26 cellular contexts compared by ENCODE assay signal in the genomic region with DNA sequence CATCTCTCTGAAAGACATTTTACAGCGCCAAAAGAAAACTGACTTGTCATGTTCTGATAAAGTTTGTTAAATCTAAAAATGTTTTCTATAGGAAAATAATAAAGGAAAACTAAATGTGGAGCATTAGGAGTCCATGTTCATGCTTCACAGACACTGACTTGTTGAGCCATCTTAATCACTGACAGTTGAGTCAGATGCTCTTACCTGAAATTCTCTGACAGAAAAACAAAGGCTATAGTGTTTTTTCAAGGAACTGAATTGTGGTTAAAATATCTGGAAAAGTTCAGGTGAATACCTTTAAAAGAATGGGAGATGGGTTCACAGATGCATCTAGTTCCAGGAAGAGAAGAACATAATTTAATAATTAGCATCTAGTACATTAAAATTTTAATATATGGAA.
"Had no signal": no experiment of that assay in that cellular context is flagged by ENCODE, and none has a peak within 500 bp of the region (broad histone marks: within the 10 kb centered on the region; RNA-seq: fewer than 3 reads in every experiment).

No MANE protein-coding gene starts in this region.

- DNase-seq: effector CD8-positive, alpha-beta T cell; glutamatergic neuron; heart right ventricle; hippocampal formation; kidney glomerular epithelial cell; left ventricle myocardium superior; lower lobe of right lung; natural killer cell; occipital lobe; ovary; posterior cingulate gyrus; psoas muscle; right cardiac atrium; sigmoid colon; stimulated activated CD4-positive, alpha-beta T cell treated with anti-CD3 and anti-CD28 coated beads, Interleukin-2, amount 100 ng/mL, for 24 hours; stimulated activated CD4-positive, alpha-beta T cell treated with anti-CD3 and anti-CD28 coated beads, Interleukin-4, amount 100 ng/mL, for 24 hours; stimulated activated naive CD4-positive, alpha-beta T cell treated with Interleukin-2 at 50 U/mL for 16 hours; stomach; testis; tibial artery had no signal

- H3K27me3 ChIP-seq: gastroesophageal sphincter, heart right ventricle, ovary, sigmoid colon, stomach, testis, tibial artery had no signal

- H3K27ac ChIP-seq: gastroesophageal sphincter, lower lobe of right lung, ovary, psoas muscle, sigmoid colon, stomach, testis, tibial artery had no signal

- H3K36me3 ChIP-seq: lower lobe of right lung, ovary had no signal

- H3K4me3 ChIP-seq: gastroesophageal sphincter, heart right ventricle, lower lobe of right lung, ovary, psoas muscle, sigmoid colon, stomach, testis, tibial artery had no signal

- FAIRE-seq: colon, endothelial cell of umbilical vein, islet of Langerhans, urothelium cell line had no signal

- H3K4me1 ChIP-seq: gastroesophageal sphincter, lower lobe of right lung, psoas muscle, sigmoid colon, testis, tibial artery had no signal

- ATAC-seq: gastroesophageal sphincter; lower lobe of right lung; natural killer cell; psoas muscle; stimulated activated effector memory CD8-positive, alpha-beta T cell treated with anti-CD3 and anti-CD28 coated beads, Interleukin-12 subunit alpha, Interleukin-12 subunit beta, amount 100 ng/mL, for 72 hours had no signal

- H3K9me3 ChIP-seq: gastroesophageal sphincter, heart right ventricle, lower lobe of right lung, ovary, psoas muscle, sigmoid colon, stomach, testis, tibial artery had no signal
